1 cellular context compared by ENCODE assay signal in genomic region chr9:135951889-135952663, GRCh38.
TF ChIP-seq lines count a peak whose summit lies in the region.

No MANE protein-coding gene starts in this region.

TF ChIP-seq in K562, 482 proteins besides CTCF, POLR2A, EP300 and RAD21 (continued from another document and continues in another):
- TF ChIP-seq E2F4 (CRISPR knock-in tag; IDR thresholded peaks at IDR 0.05; ENCODE audit: low read depth) (no peak), ZNF24 (IDR thresholded peaks at IDR 0.05) (no peak), ATF7 (IDR thresholded peaks at IDR 0.05) (peak; percentile 90), EGR1 (conservative IDR thresholded peaks at IDR 0.05) (no peak), ZNF431 (CRISPR knock-in tag; IDR thresholded peaks at IDR 0.05) (no peak), CXXC5 (CRISPR knock-in tag; IDR thresholded peaks at IDR 0.05) (peak; percentile 100), KLF6 (CRISPR knock-in tag; IDR thresholded peaks at IDR 0.05; ENCODE audit: borderline replicate concordance) (peak; percentile 79; the same call in 1 of the 2 replicates), GATAD2B (IDR thresholded peaks at IDR 0.05; ENCODE audit: borderline replicate concordance) (no peak), RHOXF2B (CRISPR knock-in tag; conservative IDR thresholded peaks at IDR 0.05) (no peak), MIER1 (IDR thresholded peaks at IDR 0.05; ENCODE audit: low read depth) (no peak), MLLT1 (IDR thresholded peaks at IDR 0.05) (peak in 1 of 2 experiments; percentile 9; a peak in 1 of 4 replicates), ZNF239 (CRISPR knock-in tag; IDR thresholded peaks at IDR 0.05) (peak; percentile 47; the same call in 1 of the 2 replicates), ZC3H11A (IDR thresholded peaks at IDR 0.05; ENCODE audit: low read depth, low read length) (no peak), BRCA1 (IDR thresholded peaks at IDR 0.05) (no peak), BRCA1 (CRISPR knock-in tag; IDR thresholded peaks at IDR 0.05) (no peak), SRSF9 (IDR thresholded peaks at IDR 0.05; ENCODE audit: borderline replicate concordance, low read depth, low read length) (no peak), ZNF445 (CRISPR knock-in tag; IDR thresholded peaks at IDR 0.05; ENCODE audit: low read depth) (no peak; the same call in 1 of the 2 replicates), ID3 (CRISPR knock-in tag; IDR thresholded peaks at IDR 0.05) (peak; percentile 31; the same call in 1 of the 2 replicates), ID3 (tag; IDR thresholded peaks at IDR 0.05) (peak; percentile 90), RNF219 (CRISPR knock-in tag; IDR thresholded peaks at IDR 0.05) (no peak), ARID2 (IDR thresholded peaks at IDR 0.05) (no peak), ZNF740 (CRISPR knock-in tag; IDR thresholded peaks at IDR 0.05) (peak; percentile 31; the same call in 1 of the 2 replicates), ZNF740 (tag; IDR thresholded peaks at IDR 0.05) (no peak), ZNF311 (CRISPR knock-in tag; IDR thresholded peaks at IDR 0.05) (no peak), ETV6 (IDR thresholded peaks at IDR 0.05; ENCODE audit: borderline replicate concordance in 1 of 2, low read depth in 2 of 2, low read length in 1 of 2) (no peak), ETV6 (CRISPR knock-in tag; IDR thresholded peaks at IDR 0.05; ENCODE audit: borderline replicate concordance) (no peak), PHF20 (IDR thresholded peaks at IDR 0.05; ENCODE audit: partially characterized antibody) (no peak), SLC30A9 (CRISPR knock-in tag; IDR thresholded peaks at IDR 0.05) (no peak), RREB1 (CRISPR knock-in tag; IDR thresholded peaks at IDR 0.05) (peak; percentile 90), ZNF778 (CRISPR knock-in tag; IDR thresholded peaks at IDR 0.05) (no peak), FIP1L1 (IDR thresholded peaks at IDR 0.05; ENCODE audit: low read depth, low read length, poor library complexity, severe bottlenecking) (no peak), HNRNPLL (IDR thresholded peaks at IDR 0.05; ENCODE audit: low read depth, low read length, poor library complexity, severe bottlenecking) (peak; percentile 19), DDX20 (tag; IDR thresholded peaks at IDR 0.05; ENCODE audit: low read depth) (no peak), SMARCC2 (IDR thresholded peaks at IDR 0.05; ENCODE audit: low read depth) (peak; percentile 96), NR2C1 (IDR thresholded peaks at IDR 0.05) (no peak), NR2C1 (tag; IDR thresholded peaks at IDR 0.05) (0 out of 2 replicates have a peak, but pooled peaks have one; percentile 47), RAD51 (IDR thresholded peaks at IDR 0.05; ENCODE audit: borderline replicate concordance, low read depth) (no peak; the same call in 1 of the 2 replicates), FUS (optimal IDR thresholded peaks at IDR 0.05; ENCODE audit: low read depth, low read length) (no peak), RBM25 (IDR thresholded peaks at IDR 0.05; ENCODE audit: low read depth, low read length, severe bottlenecking) (no peak), ADNP (tag; IDR thresholded peaks at IDR 0.05) (no peak), ZFP1 (CRISPR knock-in tag; IDR thresholded peaks at IDR 0.05) (no peak), E2F1 (CRISPR knock-in tag; IDR thresholded peaks at IDR 0.05) (peak; percentile 75; the same call in 1 of the 2 replicates), BHLHE40 (IDR thresholded peaks at IDR 0.05; ENCODE audit: low read length) (peak; percentile 92), TBP (optimal IDR thresholded peaks at IDR 0.05; ENCODE audit: low read depth, low read length) (peak; percentile 41), BDP1 (IDR thresholded peaks at IDR 0.05; ENCODE audit: insufficient read depth, insufficient read length) (no peak), RBBP5 (IDR thresholded peaks at IDR 0.05; ENCODE audit: borderline replicate concordance, insufficient read depth, low read length, poor library complexity, severe bottlenecking) (no peak), GTF2B (IDR thresholded peaks at IDR 0.05; ENCODE audit: extremely low read depth, insufficient read length) (no peak)
